4 cellular contexts compared by ENCODE assay signal in genomic region chrX:57152222-57152621, GRCh38. TPM values are rescaled to one million over a fixed set of nuclear protein-coding genes. Genes with fewer than 3 reads are reported as not detected.
"Had no signal": no experiment of that assay in that cellular context is flagged by ENCODE, and none has a peak within 500 bp of the region (broad histone marks: within the 10 kb centered on the region; RNA-seq: fewer than 3 reads in every experiment).

No MANE protein-coding gene starts in this region.

RNA-seq across cellular contexts. Expression of gene SPIN2A, which starts 15.0 kb away (rescaled TPM):
- total RNA-seq: esophagus mucosa, gastrocnemius medialis, glomerular endothelial cell, kidney epithelial cell had no signal
